In genomic region chr4:187128971-187129370, GRCh38 we compare ENCODE assay signal across 17 cellular contexts.
DNase-seq lines count a peak whose midpoint lies in the region; FAIRE-seq and TF ChIP-seq lines count a peak whose summit lies in the region.
"Had no signal": no experiment of that assay in that cellular context is flagged by ENCODE, and none has a peak within 500 bp of the region (broad histone marks: within the 10 kb centered on the region; RNA-seq: fewer than 3 reads in every experiment).

No MANE protein-coding gene starts in this region.

- H3K9me3 ChIP-seq in mammary epithelial cell (replicated peaks; ENCODE audit: insufficient read depth, low read length) = no peaks in the 10 kb centered on the region
- H3K9me3 ChIP-seq in smooth muscle cell (replicated peaks; ENCODE audit: low read depth) = no peaks in the 10 kb centered on the region
- H3K9me3 ChIP-seq: esophagus squamous epithelium had no signal

- TF ChIP-seq CTCF in mammary epithelial cell (conservative IDR thresholded peaks at IDR 0.05 in 1 of 2, IDR thresholded peaks at IDR 0.05 in 1 of 2; ENCODE audit: extremely low read depth in 1 of 2, insufficient read depth in 1 of 2, low read depth in 1 of 2, low read length in 2 of 2) (no peak), kidney epithelial cell (IDR thresholded peaks at IDR 0.05; ENCODE audit: insufficient read depth, low read length, poor library complexity, severe bottlenecking) (no peak), smooth muscle cell (IDR thresholded peaks at IDR 0.05; ENCODE audit: borderline replicate concordance, insufficient read depth, poor library complexity, severe bottlenecking) (no peak)

- dilution Hi-C loops in mammary epithelial cell (cut with HindIII; ENCODE audit: low sequenced_read_pairs) = no loop called here

- 1% methylated on average over 8 of the region's 8 CpGs for WGBS in mammary epithelial cell (ENCODE audit: low coverage, missing lambda C conversion rate)
- 68% methylated on average over 8 of the region's 8 CpGs for WGBS in smooth muscle cell (ENCODE audit: low lambda C conversion rate)

- H3K9ac ChIP-seq in mammary epithelial cell (ENCODE audit: insufficient read depth, low read length) (peak overlapping the region; percentile 95), smooth muscle cell (ENCODE audit: low read depth) (peak overlapping the region; percentile 63)

- H2AFZ ChIP-seq in mammary epithelial cell (ENCODE audit: low read depth, low read length) = peak overlapping the region; percentile 38
- H2AFZ ChIP-seq in smooth muscle cell (ENCODE audit: low read depth) = no peak overlapping the region

- in situ Hi-C loops in mammary epithelial cell (cut with MboI; ENCODE audit: low sequenced_read_pairs in 2 of 2) = loop anchor here (5.0 to 10.0 kb wide), 3 partner anchors 178 to 404 kb away; partner anchors contain the start of gene FAT1 (in 1 of the 2)

- CTCF ChIA-PET in mammary epithelial cell (lab: Charles Lee; ENCODE audit: low non-redundant PET) = interaction anchor here (0.7 kb wide), 1 partner anchor 67 kb away, joined by 5 read pairs; no protein-coding TSS in a partner anchor

- peak; percentile 52 for DNase-seq in HTR-8/SVneo (ENCODE audit: insufficient read length, low spot score)
- DNase-seq in mammary epithelial cell = peak; percentile 97
- peak; percentile 38 for DNase-seq in kidney epithelial cell (ENCODE audit: low read depth)
- DNase-seq in smooth muscle cell (lab: John Stamatoyannopoulos, UW; ENCODE audit: unreplicated experiment) = no peak
- no peak for DNase-seq in activated CD4-positive, alpha-beta T cell treated with anti-CD3 and anti-CD28 coated beads, Interleukin-2, amount 50 U/mL, for 1 hour
- no peak for DNase-seq in activated T-cell treated with anti-CD3 and anti-CD28 coated beads, Interleukin-2, amount 50 U/mL, for 48 hours
- no peak for DNase-seq in DMS53 treated with DMSO at 0.1 percent for 48 hours (lab: John Stamatoyannopoulos, UW; ENCODE audit: unreplicated experiment)
- DNase-seq: activated CD4-positive, alpha-beta T cell treated with anti-CD3 and anti-CD28 coated beads for 48 hours; activated naive CD8-positive, alpha-beta T cell treated with anti-CD3 and anti-CD28 coated beads, Interleukin-2, amount 50 U/mL, for 24 hours; activated T-cell treated with anti-CD3 and anti-CD28 coated beads, Interleukin-2, amount 50 U/mL, for 72 hours; esophagus squamous epithelium; NCI-H2029; NCI-H69; RPMI8226; stimulated activated CD4-positive, alpha-beta T cell treated with anti-CD3 and anti-CD28 coated beads, Interleukin-15, amount 100 ng/mL, for 24 hours; T-helper 2 cell had no signal

- no peaks in the 10 kb centered on the region for H3F3A ChIP-seq in smooth muscle cell (ENCODE audit: low read depth)

- FAIRE-seq in HTR-8/SVneo (lab: Jason Lieb, UNC) = no peak
- FAIRE-seq: colon had no signal

- H3K4me2 ChIP-seq in mammary epithelial cell (ENCODE audit: insufficient read depth, low read depth, low read length) (peak overlapping the region; percentile 86), smooth muscle cell (no peak overlapping the region)

- peak overlapping the region; percentile 100 for H3K27ac ChIP-seq in mammary epithelial cell (ENCODE audit: insufficient read depth, low read depth, low read length)
- peak overlapping the region; percentile 87 for H3K27ac ChIP-seq in smooth muscle cell (ENCODE audit: low read depth)
- H3K27ac ChIP-seq: esophagus squamous epithelium had no signal

- intact Hi-C loops in mammary epithelial cell (cut with micrococcal nuclease) = loop anchor here (1.0 to 10.0 kb wide), 5 partner anchors 122 to 403 kb away; no protein-coding TSS in a partner anchor

- no peaks in the 10 kb centered on the region for H4K20me1 ChIP-seq in mammary epithelial cell (ENCODE audit: insufficient read depth, low read length)
- no peaks in the 10 kb centered on the region for H4K20me1 ChIP-seq in smooth muscle cell (ENCODE audit: low read depth)

- peaks cover 27% of the 10 kb centered on the region for H3K4me1 ChIP-seq in mammary epithelial cell (ENCODE audit: insufficient read depth, low read length)
- H3K4me1 ChIP-seq in smooth muscle cell (ENCODE audit: low read depth) = peaks cover 4% of the 10 kb centered on the region
- H3K4me1 ChIP-seq: esophagus squamous epithelium had no signal

- H3K36me3 ChIP-seq in mammary epithelial cell (ENCODE audit: insufficient read depth, low read length) = no peaks in the 10 kb centered on the region
- H3K36me3 ChIP-seq in kidney epithelial cell (ENCODE audit: control insufficient read depth, insufficient read depth, low read length) = no peaks in the 10 kb centered on the region
- H3K36me3 ChIP-seq in smooth muscle cell (ENCODE audit: low read depth) = no peaks in the 10 kb centered on the region
- H3K36me3 ChIP-seq: esophagus squamous epithelium had no signal

- H3K4me3 ChIP-seq in mammary epithelial cell (replicated peaks in 1 of 3; ENCODE audit: insufficient read depth in 1 of 3, low read depth in 2 of 3, low read length in 3 of 3) (peak overlapping the region; percentile 21 to 39 (median 31)), kidney epithelial cell (ENCODE audit: low read depth, low read length) (no peak overlapping the region), smooth muscle cell (no peak overlapping the region)
- H3K4me3 ChIP-seq: esophagus squamous epithelium had no signal

- H3K27me3 ChIP-seq in mammary epithelial cell (ENCODE audit: insufficient read depth, low read length) (no peaks in the 10 kb centered on the region), kidney epithelial cell (ENCODE audit: control insufficient read depth, insufficient read depth, low read length) (no peaks in the 10 kb centered on the region), smooth muscle cell (ENCODE audit: low read depth) (no peaks in the 10 kb centered on the region)
- H3K27me3 ChIP-seq: esophagus squamous epithelium had no signal

- no TSS peak for BruUV-seq in mammary epithelial cell (replicated peaks; lab: Mats Ljungman, UMichigan)

- H3K79me2 ChIP-seq in mammary epithelial cell (ENCODE audit: insufficient read depth, low read length) (no peaks in the 10 kb centered on the region), smooth muscle cell (ENCODE audit: low read depth) (no peaks in the 10 kb centered on the region)

Comparison
In these comparisons a context has a peak if more than half of its experiments do, and no peak if none do; other contexts are left out.
1. DNase-seq: peak in HTR-8/SVneo (single experiment), mammary epithelial cell (single experiment) and kidney epithelial cell (single experiment); none in smooth muscle cell (single experiment), activated CD4-positive, alpha-beta T cell treated with anti-CD3 and anti-CD28 coated beads, Interleukin-2, amount 50 U/mL, for 1 hour (single experiment), activated T-cell treated with anti-CD3 and anti-CD28 coated beads, Interleukin-2, amount 50 U/mL, for 48 hours (0 of 2) and DMS53 treated with DMSO at 0.1 percent for 48 hours (single experiment).
2. H3K4me3 ChIP-seq: peak in mammary epithelial cell (3 of 3); none in kidney epithelial cell (single experiment) and smooth muscle cell (single experiment).